35 cellular contexts compared by ENCODE assay signal in genomic region chr13:57507752-57508463, GRCh38.
DNase-seq lines count a peak whose midpoint lies in the region; ATAC-seq, FAIRE-seq and TF ChIP-seq lines count a peak whose summit lies in the region.
"Had no signal": no experiment of that assay in that cellular context is flagged by ENCODE, and none has a peak within 500 bp of the region (broad histone marks: within the 10 kb centered on the region; RNA-seq: fewer than 3 reads in every experiment).

No MANE protein-coding gene starts in this region.

- H3K4me1 ChIP-seq in HepG2 (ENCODE audit: insufficient read depth, low read length), result no peaks in the 10 kb centered on the region
- H3K4me1 ChIP-seq in right lobe of liver, result no peaks in the 10 kb centered on the region
- H3K4me1 ChIP-seq in K562 (replicated peaks in 1 of 2; ENCODE audit: control insufficient read depth in 2 of 2, insufficient read depth in 2 of 2, low read length in 2 of 2), result no peaks in the 10 kb centered on the region
- H3K4me1 ChIP-seq: A549; BE2C; BLaER1; BLaER1 treated with 17β-estradiol and CSF1 and Interleukin-3, amounts not matched to agents 10 nM and 100 nM; Caco-2 had no signal

- H3K79me2 ChIP-seq in HepG2 (ENCODE audit: insufficient read depth, low read length), result no peaks in the 10 kb centered on the region
- no peaks in the 10 kb centered on the region for H3K79me2 ChIP-seq in K562 (ENCODE audit: control insufficient read depth, insufficient read depth, low read length)
- no peaks in the 10 kb centered on the region for H3K79me2 ChIP-seq in neural cell (replicated peaks; ENCODE audit: insufficient read depth, low read length)

- no peak for TF ChIP-seq RAD21 in HepG2 (CRISPR knock-in tag; IDR thresholded peaks at IDR 0.05)
- TF ChIP-seq RAD21 in K562 (CRISPR knock-in tag; conservative IDR thresholded peaks at IDR 0.05 in 1 of 2, IDR thresholded peaks at IDR 0.05 in 1 of 2), result no peak
- TF ChIP-seq RAD21 in neural cell (conservative IDR thresholded peaks at IDR 0.05), result no peak

- no peaks in the 10 kb centered on the region for H3K27me3 ChIP-seq in HepG2 (ENCODE audit: control insufficient read depth in 1 of 2, insufficient read depth in 2 of 2, low read length in 2 of 2)
- no peaks in the 10 kb centered on the region for H3K27me3 ChIP-seq in right lobe of liver
- no peaks in the 10 kb centered on the region for H3K27me3 ChIP-seq in K562 (ENCODE audit: control insufficient read depth in 2 of 2, insufficient read depth in 2 of 2, low read length in 2 of 2)
- no peaks in the 10 kb centered on the region for H3K27me3 ChIP-seq in neural cell (ENCODE audit: insufficient read depth, low read depth, low read length)
- H3K27me3 ChIP-seq: BE2C; BLaER1; BLaER1 treated with 17β-estradiol and CSF1 and Interleukin-3, amounts not matched to agents 10 nM and 100 nM had no signal

- no peak for TF ChIP-seq POLR2A in HepG2 (IDR thresholded peaks at IDR 0.05; ENCODE audit: insufficient read depth in 1 of 2, low read depth in 2 of 2, low read length in 2 of 2)
- TF ChIP-seq POLR2A in right lobe of liver (IDR thresholded peaks at IDR 0.05), result no peak
- no peak for TF ChIP-seq POLR2A in K562 (conservative IDR thresholded peaks at IDR 0.05)

- H3K4me3 ChIP-seq in HepG2 (replicated peaks in 1 of 3; ENCODE audit: insufficient read depth in 1 of 3, low read depth in 2 of 3, low read length in 3 of 3) (no peak overlapping the region), right lobe of liver (no peak overlapping the region), K562 (no peak overlapping the region), neural cell (ENCODE audit: low read length) (no peak overlapping the region)
- H3K4me3 ChIP-seq: A549; BLaER1; BLaER1 treated with 17β-estradiol and CSF1 and Interleukin-3, amounts not matched to agents 10 nM and 100 nM had no signal

- H3K9ac ChIP-seq in HepG2 (ENCODE audit: insufficient read depth, low read depth, low read length) (no peak overlapping the region), K562 (ENCODE audit: insufficient read depth in 1 of 2, low read depth in 2 of 2, low read length in 2 of 2) (no peak overlapping the region), neural cell (ENCODE audit: low read length) (no peak overlapping the region)
- H3K9ac ChIP-seq: BLaER1; BLaER1 treated with 17β-estradiol and CSF1 and Interleukin-3, amounts not matched to agents 10 nM and 100 nM had no signal

- POLR2A ChIA-PET in HepG2 (lab: Yijun Ruan, JAX) (no interaction called here), K562 (lab: Yijun Ruan, JAX) (no interaction called here)

- H3K9me3 ChIP-seq in HepG2 (ENCODE audit: low read length) (peaks cover 65% of the 10 kb centered on the region), right lobe of liver (no peaks in the 10 kb centered on the region), K562 (replicated peaks; ENCODE audit: control insufficient read depth, insufficient read depth, low read depth, low read length) (no peaks in the 10 kb centered on the region), neural cell (ENCODE audit: low read length) (no peaks in the 10 kb centered on the region)
- H3K9me3 ChIP-seq: A549; BE2C; BLaER1; BLaER1 treated with 17β-estradiol and CSF1 and Interleukin-3, amounts not matched to agents 10 nM and 100 nM; Caco-2 had no signal

- H3K4me1 Mint-ChIP-seq in HFFc6 (ENCODE audit: low read depth), result no peaks in the 10 kb centered on the region
- H3K4me1 Mint-ChIP-seq: B cell; CD14-positive monocyte; CD4-positive, alpha-beta memory T cell; CD4-positive, CD25-positive, alpha-beta regulatory T cell; CD8-positive, alpha-beta memory T cell had no signal

- CTCF ChIA-PET in HepG2 (lab: Yijun Ruan, JAX; ENCODE audit: low intra/inter-chr PET ratio, low total read pairs), result no interaction called here
- CTCF ChIA-PET in K562 (lab: Yijun Ruan, JAX; ENCODE audit: low intra/inter-chr PET ratio), result no interaction called here

- no peak for ATAC-seq in HepG2
- ATAC-seq in right lobe of liver, result no peak
- no peak for ATAC-seq in K562
- no peak for ATAC-seq in GM21723 (IDR thresholded peaks at IDR 0.05; ENCODE audit: unreplicated experiment)
- ATAC-seq: A549; CD8-positive, alpha-beta T cell had no signal

- H3K27ac ChIP-seq in HepG2 (ENCODE audit: extremely low read length, insufficient read depth, low read length) (no peak overlapping the region), right lobe of liver (no peak overlapping the region), K562 (ENCODE audit: extremely low read depth, low read depth, low read length) (no peak overlapping the region), neural cell (ENCODE audit: low read length) (no peak overlapping the region)
- H3K27ac ChIP-seq: 22Rv1; A549; BLaER1; BLaER1 treated with 17β-estradiol and CSF1 and Interleukin-3, amounts not matched to agents 10 nM and 100 nM; C4-2B had no signal

- no peaks in the 10 kb centered on the region for H3F3A ChIP-seq in neural cell (ENCODE audit: insufficient read depth, low read length, poor library complexity, severe bottlenecking)

- no peaks in the 10 kb centered on the region for H3K9me2 ChIP-seq in neural cell (ENCODE audit: insufficient read depth, low read length)

- WGBS in HepG2 (ENCODE audit: low lambda C conversion rate), result 1% methylated on average over 3 of the region's 3 CpGs
- 52% methylated on average over 3 of the region's 3 CpGs for WGBS in right lobe of liver (ENCODE audit: insufficient coverage, low coverage, low lambda C conversion rate, missing lambda C conversion rate)
- WGBS in K562 (ENCODE audit: insufficient coverage, low coverage, missing lambda C conversion rate), result 0% methylated on average over 3 of the region's 3 CpGs

- FAIRE-seq in HepG2 (lab: Jason Lieb, UNC), result no peak
- FAIRE-seq in K562 (lab: Jason Lieb, UNC), result no peak
- FAIRE-seq: A204.1, A549, D721Med had no signal

- H3K9me3 Mint-ChIP-seq in HFFc6, result peaks cover 16% of the 10 kb centered on the region

- H3K4me2 ChIP-seq in HepG2 (ENCODE audit: low read depth, low read length) (no peak overlapping the region), K562 (ENCODE audit: insufficient read depth, low read length) (no peak overlapping the region), neural cell (ENCODE audit: low read length) (no peak overlapping the region)
- H3K4me2 ChIP-seq: A549; BLaER1; BLaER1 treated with 17β-estradiol and CSF1 and Interleukin-3, amounts not matched to agents 10 nM and 100 nM had no signal

- H3K36me3 ChIP-seq in HepG2 (replicated peaks in 1 of 2; ENCODE audit: control insufficient read depth in 1 of 2, insufficient read depth in 2 of 2, low read length in 2 of 2) (no peaks in the 10 kb centered on the region), right lobe of liver (no peaks in the 10 kb centered on the region), K562 (ENCODE audit: control insufficient read depth, insufficient read depth, low read length) (no peaks in the 10 kb centered on the region), neural cell (ENCODE audit: insufficient read depth, low read length) (no peaks in the 10 kb centered on the region)
- H3K36me3 ChIP-seq: BE2C; BLaER1; BLaER1 treated with 17β-estradiol and CSF1 and Interleukin-3, amounts not matched to agents 10 nM and 100 nM had no signal

- no peak overlapping the region for H3K27ac Mint-ChIP-seq in HFFc6
- H3K27ac Mint-ChIP-seq: B cell; CD14-positive monocyte; CD4-positive, alpha-beta memory T cell; CD4-positive, alpha-beta T cell; CD4-positive, CD25-positive, alpha-beta regulatory T cell; CD8-positive, alpha-beta memory T cell; CD8-positive, alpha-beta T cell had no signal

- no peak overlapping the region for H3K4me3 Mint-ChIP-seq in HFFc6
- H3K4me3 Mint-ChIP-seq: B cell; CD14-positive monocyte; CD4-positive, alpha-beta memory T cell; CD4-positive, alpha-beta T cell; CD4-positive, CD25-positive, alpha-beta regulatory T cell; CD8-positive, alpha-beta memory T cell; CD8-positive, alpha-beta T cell had no signal

- intact Hi-C loops in HepG2 (cut with micrococcal nuclease; ENCODE audit: unreplicated experiment) (no loop called here), right lobe of liver (cut with DNase I) (no loop called here), K562 (cut with micrococcal nuclease) (no loop called here)

- H4K20me1 ChIP-seq in HepG2 (ENCODE audit: insufficient read depth, low read length), result no peaks in the 10 kb centered on the region
- H4K20me1 ChIP-seq in K562 (replicated peaks; ENCODE audit: control insufficient read depth, insufficient read depth, low read length), result no peaks in the 10 kb centered on the region
- H4K20me1 ChIP-seq in neural cell (ENCODE audit: insufficient read depth), result no peaks in the 10 kb centered on the region
- H4K20me1 ChIP-seq: BLaER1; BLaER1 treated with 17β-estradiol and CSF1 and Interleukin-3, amounts not matched to agents 10 nM and 100 nM had no signal

- BruUV-seq in HepG2 (replicated peaks; lab: Mats Ljungman, UMichigan) (no TSS peak), K562 (replicated peaks; lab: Mats Ljungman, UMichigan) (no TSS peak)

- no peaks in the 10 kb centered on the region for H3K27me3 Mint-ChIP-seq in HFFc6 (ENCODE audit: insufficient read depth)
- H3K27me3 Mint-ChIP-seq: B cell; CD4-positive, alpha-beta memory T cell; CD4-positive, alpha-beta T cell; CD8-positive, alpha-beta memory T cell had no signal

- TF ChIP-seq CTCF in HepG2 (CRISPR knock-in tag; IDR thresholded peaks at IDR 0.05) (no peak), right lobe of liver (IDR thresholded peaks at IDR 0.05) (no peak), K562 (IDR thresholded peaks at IDR 0.05 in 2 of 3, conservative IDR thresholded peaks at IDR 0.05 in 1 of 3; ENCODE audit: insufficient read depth in 2 of 3, low read depth in 1 of 3, low read length in 3 of 3) (no peak), neural cell (IDR thresholded peaks at IDR 0.05; ENCODE audit: poor library complexity, severe bottlenecking) (no peak), HFFc6 (IDR thresholded peaks at IDR 0.05) (no peak)

- H3K36me3 Mint-ChIP-seq in HFFc6 (ENCODE audit: low read depth), result no peaks in the 10 kb centered on the region
- H3K36me3 Mint-ChIP-seq: CD14-positive monocyte; CD4-positive, alpha-beta memory T cell; CD4-positive, CD25-positive, alpha-beta regulatory T cell; CD8-positive, alpha-beta memory T cell; CD8-positive, alpha-beta T cell had no signal

- TF ChIP-seq EP300 in HepG2 (IDR thresholded peaks at IDR 0.05; ENCODE audit: low read depth in 2 of 2, low read length in 2 of 2), result no peak
- no peak for TF ChIP-seq EP300 in HepG2 (CRISPR knock-in tag; IDR thresholded peaks at IDR 0.05; ENCODE audit: borderline replicate concordance)
- TF ChIP-seq EP300 in K562 (IDR thresholded peaks at IDR 0.05; ENCODE audit: low read length), result no peak
- peak; percentile 80 for TF ChIP-seq EP300 in neural cell (conservative IDR thresholded peaks at IDR 0.05; ENCODE audit: poor library complexity, severe bottlenecking)

- in situ Hi-C loops in HepG2 (cut with HindIII; ENCODE audit: extremely low pct_ligation_motif_present, low pct_unique_long_range_greater_than_20kb) (no loop called here), K562 (cut with MboI) (no loop called here)

- H2AFZ ChIP-seq in HepG2 (ENCODE audit: low read length), result no peak overlapping the region
- H2AFZ ChIP-seq in K562 (ENCODE audit: low read depth, low read length), result no peak overlapping the region
- no peak overlapping the region for H2AFZ ChIP-seq in neural cell (ENCODE audit: low read depth, low read length)

- no peak for DNase-seq in HepG2 (ENCODE audit: low spot score)
- no peak for DNase-seq in right lobe of liver
- DNase-seq in K562 (ENCODE audit: extremely low read depth in 1 of 4, low spot score in 3 of 4), result no peak
- DNase-seq in HFFc6, result no peak
- DNase-seq: 8988T; ACHN; AML-193; BE2C; C1 segment of cervical spinal cord; Caco-2; Calu3; CD4-positive, alpha-beta memory T cell; CD4-positive, alpha-beta T cell; CD4-positive, CD25-positive, alpha-beta regulatory T cell; CD8-positive, alpha-beta memory T cell; CD8-positive, alpha-beta T cell; COR-L47; DMS 273 treated with DMSO at 0.1 percent for 48 hours; DMS153; DMS53; DMS79; DMS79 treated with DMSO at 0.1 percent for 48 hours; DND-41; EL had no signal

- H3K9me1 ChIP-seq in K562 (ENCODE audit: control insufficient read depth, insufficient read depth, low read length), result no peaks in the 10 kb centered on the region

Comparison
In these comparisons a context has a peak if more than half of its experiments do, and no peak if none do; other contexts are left out.
1. Of the 241 proteins assayed by ChIP-seq in both HepG2 and K562: peak only in HepG2: RAD51; only in K562: TFE3; in both: none; in neither: 239.